In genomic region chr1:212686591-212686990, GRCh38 we compare ENCODE assay signal across 33 cellular contexts.
"Had no signal": no experiment of that assay in that cellular context is flagged by ENCODE, and none has a peak within 500 bp of the region (broad histone marks: within the 10 kb centered on the region; RNA-seq: fewer than 3 reads in every experiment).

No MANE protein-coding gene starts in this region.

- H3K4me3 Mint-ChIP-seq: activated B cell treated with CpG ODN at 0.5 μM for 24 hours; activated CD8-positive, alpha-beta T cell treated with anti-CD3 and anti-CD28 coated beads for 36 hours; activated naive CD4-positive, alpha-beta T cell treated with anti-CD3 and anti-CD28 coated beads for 36 hours; activated naive CD4-positive, alpha-beta T cell treated with anti-CD3 and anti-CD28 coated beads, Interleukin-2, amount 50 U/mL, for 24 hours; activated naive CD8-positive, alpha-beta T cell treated with anti-CD3 and anti-CD28 coated beads for 36 hours; activated T-helper 1 cell treated with anti-CD3 and anti-CD28 coated beads, Interleukin-12 subunit alpha, Interleukin-12 subunit beta, Interleukin-2, Interleukin-4 antibody, amounts not matched to agents 30 ng/mL and 10 ng/mL and 1 ng/mL, durations not matched to agents 14 hours and 24 hours and 36 hours; dendritic cell treated with granulocyte-macrophage colony-stimulating factor and Interleukin-4, amounts not matched to agents 40 ng/mL and 50 ng/mL, for 4 days; effector memory CD8-positive, alpha-beta T cell; T-cell; T-helper 1 cell treated with Interleukin-12 subunit alpha and Interleukin-12 subunit beta and Interleukin-4 antibody, amounts not matched to agents 30 μg/mL and 1 μg/mL, for 36 hours; T-helper 2 cell treated with Interferon-gamma antibody and Interleukin-4, amounts not matched to agents 5 μg/mL and 100 μg/mL, for 36 hours had no signal

- H3K27me3 Mint-ChIP-seq: activated B cell treated with CpG ODN at 0.5 μM for 24 hours; activated CD8-positive, alpha-beta T cell treated with anti-CD3 and anti-CD28 coated beads for 36 hours; activated naive CD8-positive, alpha-beta T cell treated with anti-CD3 and anti-CD28 coated beads for 36 hours; dendritic cell treated with granulocyte-macrophage colony-stimulating factor and Interleukin-4, amounts not matched to agents 40 ng/mL and 50 ng/mL, for 4 days had no signal

- H3K9me3 Mint-ChIP-seq: activated B cell treated with CpG ODN at 0.5 μM for 24 hours; activated CD8-positive, alpha-beta T cell treated with anti-CD3 and anti-CD28 coated beads for 36 hours; activated naive CD4-positive, alpha-beta T cell treated with anti-CD3 and anti-CD28 coated beads for 36 hours; activated naive CD4-positive, alpha-beta T cell treated with anti-CD3 and anti-CD28 coated beads, Interleukin-2, amount 50 U/mL, for 24 hours; activated naive CD8-positive, alpha-beta T cell treated with anti-CD3 and anti-CD28 coated beads for 36 hours; activated T-helper 1 cell treated with anti-CD3 and anti-CD28 coated beads, Interleukin-12 subunit alpha, Interleukin-12 subunit beta, Interleukin-2, Interleukin-4 antibody, amounts not matched to agents 30 ng/mL and 10 ng/mL and 1 ng/mL, durations not matched to agents 14 hours and 24 hours and 36 hours; activated T-helper 2 cell treated with anti-CD3 and anti-CD28 coated beads, Interferon-gamma antibody, Interleukin-2, Interleukin-4, amounts not matched to agents 10 μg/mL and 5 μg/mL and 100 μg/mL, durations not matched to agents 14 hours and 24 hours and 36 hours; dendritic cell treated with granulocyte-macrophage colony-stimulating factor and Interleukin-4, amounts not matched to agents 40 ng/mL and 50 ng/mL, for 4 days; effector memory CD8-positive, alpha-beta T cell; T-cell; T-helper 1 cell treated with Interleukin-12 subunit alpha and Interleukin-12 subunit beta and Interleukin-4 antibody, amounts not matched to agents 30 μg/mL and 1 μg/mL, for 36 hours; T-helper 2 cell treated with Interferon-gamma antibody and Interleukin-4, amounts not matched to agents 5 μg/mL and 100 μg/mL, for 36 hours had no signal

- H3K36me3 Mint-ChIP-seq: T-cell had no signal

- H3K27ac Mint-ChIP-seq: activated B cell treated with CpG ODN at 0.5 μM for 24 hours; activated naive CD4-positive, alpha-beta T cell treated with anti-CD3 and anti-CD28 coated beads for 36 hours; activated naive CD4-positive, alpha-beta T cell treated with anti-CD3 and anti-CD28 coated beads, Interleukin-2, amount 50 U/mL, for 24 hours; activated naive CD8-positive, alpha-beta T cell treated with anti-CD3 and anti-CD28 coated beads for 36 hours; activated T-helper 1 cell treated with anti-CD3 and anti-CD28 coated beads, Interleukin-12 subunit alpha, Interleukin-12 subunit beta, Interleukin-2, Interleukin-4 antibody, amounts not matched to agents 30 ng/mL and 10 ng/mL and 1 ng/mL, durations not matched to agents 14 hours and 24 hours and 36 hours; activated T-helper 2 cell treated with anti-CD3 and anti-CD28 coated beads, Interferon-gamma antibody, Interleukin-2, Interleukin-4, amounts not matched to agents 10 μg/mL and 5 μg/mL and 100 μg/mL, durations not matched to agents 14 hours and 24 hours and 36 hours; dendritic cell treated with granulocyte-macrophage colony-stimulating factor and Interleukin-4, amounts not matched to agents 40 ng/mL and 50 ng/mL, for 4 days; effector memory CD8-positive, alpha-beta T cell; T-cell; T-helper 1 cell treated with Interleukin-12 subunit alpha and Interleukin-12 subunit beta and Interleukin-4 antibody, amounts not matched to agents 30 μg/mL and 1 μg/mL, for 36 hours; T-helper 2 cell treated with Interferon-gamma antibody and Interleukin-4, amounts not matched to agents 5 μg/mL and 100 μg/mL, for 36 hours had no signal

- DNase-seq: activated B cell treated with CpG ODN at 0.5 μM for 24 hours; activated CD4-positive, alpha-beta T cell treated with anti-CD3 and anti-CD28 coated beads for 48 hours; activated CD4-positive, alpha-beta T cell treated with anti-CD3 and anti-CD28 coated beads, Interleukin-2, amount 50 U/mL, for 1 hour; activated CD4-positive, alpha-beta T cell treated with anti-CD3 and anti-CD28 coated beads, Interleukin-2, amount 50 U/mL, for 48 hours; activated CD8-positive, alpha-beta T cell treated with anti-CD3 and anti-CD28 coated beads for 36 hours; activated effector memory CD4-positive, alpha-beta T cell treated with anti-CD3 and anti-CD28 coated beads, Interleukin-2, amount 50 U/mL, for 16 hours; activated naive CD4-positive, alpha-beta T cell treated with anti-CD3 and anti-CD28 coated beads for 36 hours; activated naive CD8-positive, alpha-beta T cell treated with anti-CD3 and anti-CD28 coated beads for 36 hours; activated T-cell treated with anti-CD3 and anti-CD28 coated beads, Interleukin-2, amount 50 U/mL, for 1 hour; activated T-cell treated with anti-CD3 and anti-CD28 coated beads, Interleukin-2, amount 50 U/mL, for 48 hours; amniotic stem cell; anterior cingulate cortex; body of pancreas; central memory CD4-positive, alpha-beta T cell; cerebellar nuclear complex; colonic mucosa; dorsolateral prefrontal cortex; effector CD4-positive, alpha-beta T cell; effector memory CD8-positive, alpha-beta T cell; esophagus squamous epithelium; heart right ventricle; SW 1271; T-cell; T1000; WERI-Rb-1 had no signal

- ATAC-seq: activated CD4-positive, CD25-positive, alpha-beta regulatory T cell treated with anti-CD3 and anti-CD28 coated beads, Interleukin-2, amount 50 U/mL, for 24 hours; activated CD8-positive, alpha-beta T cell treated with anti-CD3 and anti-CD28 coated beads for 36 hours; body of pancreas; effector memory CD8-positive, alpha-beta T cell; gastroesophageal sphincter; heart right ventricle; T-cell had no signal
